ENCODE assay signal across 9 cellular contexts in the genomic region with DNA sequence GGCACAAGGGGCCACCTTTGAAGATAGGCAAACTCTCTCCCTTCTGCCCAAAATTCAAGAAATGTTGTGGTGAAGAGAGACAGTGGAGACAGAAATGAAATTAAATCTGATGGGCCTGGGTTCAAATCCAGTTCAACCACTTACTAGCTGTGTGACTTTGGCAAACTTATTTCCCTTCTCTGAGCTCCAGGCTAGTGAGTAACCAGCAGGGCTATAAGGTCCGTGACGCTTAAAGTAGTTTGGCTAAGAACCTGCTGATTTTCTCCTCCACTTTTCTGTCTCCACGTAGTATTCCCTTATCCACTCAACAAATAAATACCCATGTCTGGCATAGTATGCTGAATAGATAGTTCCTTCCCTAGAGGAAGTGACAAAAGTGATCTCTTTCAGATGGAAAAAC. TPM values are rescaled to one million over a fixed set of nuclear protein-coding genes. Genes with fewer than 3 reads are reported as not detected.
DNase-seq lines count a peak whose midpoint lies in the region; ATAC-seq and FAIRE-seq lines count a peak whose summit lies in the region.
"Had no signal": no experiment of that assay in that cellular context is flagged by ENCODE, and none has a peak within 500 bp of the region (broad histone marks: within the 10 kb centered on the region; RNA-seq: fewer than 3 reads in every experiment).

No MANE protein-coding gene starts in this region.

- H3K9me3 Mint-ChIP-seq in activated T-cell treated with anti-CD3 and anti-CD28 coated beads, Interleukin-2, amount 50 U/mL, for 24 hours = no peaks in the 10 kb centered on the region
- H3K9me3 Mint-ChIP-seq in activated T-helper 17 cell treated with anti-CD3 and anti-CD28 coated beads, Interleukin-2, amount 50 U/mL, for 72 hours = no peaks in the 10 kb centered on the region

- H3K36me3 Mint-ChIP-seq in activated T-cell treated with anti-CD3 and anti-CD28 coated beads, Interleukin-2, amount 50 U/mL, for 24 hours (ENCODE audit: low read depth) = peaks cover 59% of the 10 kb centered on the region
- peaks cover 73% of the 10 kb centered on the region for H3K36me3 Mint-ChIP-seq in activated T-helper 17 cell treated with anti-CD3 and anti-CD28 coated beads, Interleukin-2, amount 50 U/mL, for 72 hours (ENCODE audit: low read depth)

- peak overlapping the region; percentile 90 for H3K4me3 ChIP-seq in iPS-18c (ENCODE audit: insufficient read depth, low read depth, low read length)

- peak overlapping the region; percentile 96 for H3K27ac Mint-ChIP-seq in activated T-cell treated with anti-CD3 and anti-CD28 coated beads, Interleukin-2, amount 50 U/mL, for 24 hours
- peak overlapping the region; percentile 92 for H3K27ac Mint-ChIP-seq in activated T-helper 17 cell treated with anti-CD3 and anti-CD28 coated beads, Interleukin-2, amount 50 U/mL, for 72 hours

- DNase-seq in activated T-cell treated with anti-CD3 and anti-CD28 coated beads, Interleukin-2, amount 50 U/mL, for 24 hours = no peak
- no peak for DNase-seq in activated T-cell treated with anti-CD3 and anti-CD28 coated beads, Interleukin-2, amount 50 U/mL, for 48 hours
- DNase-seq in SIG-M5 treated with dmso at 0.1 percent for 504 hours (lab: John Stamatoyannopoulos, UW; ENCODE audit: unreplicated experiment) = no peak
- DNase-seq in RCC 7860 (ENCODE audit: low spot score) = no peak
- DNase-seq: kidney had no signal

- FAIRE-seq in RCC 7860 (lab: Jason Lieb, UNC) = no peak
- FAIRE-seq: kidney had no signal

- peaks cover 65% of the 10 kb centered on the region for H3K4me1 Mint-ChIP-seq in activated T-cell treated with anti-CD3 and anti-CD28 coated beads, Interleukin-2, amount 50 U/mL, for 24 hours (ENCODE audit: low read depth)
- peaks cover 31% of the 10 kb centered on the region for H3K4me1 Mint-ChIP-seq in activated T-helper 17 cell treated with anti-CD3 and anti-CD28 coated beads, Interleukin-2, amount 50 U/mL, for 72 hours

- peak overlapping the region; percentile 78 for H3K27ac ChIP-seq in temporal lobe (ENCODE audit: low read depth, low read length)

- H3K9me3 ChIP-seq in iPS-18c (ENCODE audit: control insufficient read depth, insufficient read depth, low read length) = no peaks in the 10 kb centered on the region

- H3K4me3 Mint-ChIP-seq in activated T-cell treated with anti-CD3 and anti-CD28 coated beads, Interleukin-2, amount 50 U/mL, for 24 hours = peak overlapping the region; percentile 96
- peak overlapping the region; percentile 91 for H3K4me3 Mint-ChIP-seq in activated T-helper 17 cell treated with anti-CD3 and anti-CD28 coated beads, Interleukin-2, amount 50 U/mL, for 72 hours

- H3K27me3 Mint-ChIP-seq in activated T-cell treated with anti-CD3 and anti-CD28 coated beads, Interleukin-2, amount 50 U/mL, for 24 hours = peaks cover 2% of the 10 kb centered on the region
- H3K27me3 Mint-ChIP-seq in activated T-helper 17 cell treated with anti-CD3 and anti-CD28 coated beads, Interleukin-2, amount 50 U/mL, for 72 hours = no peaks in the 10 kb centered on the region

- ATAC-seq in activated T-helper 17 cell treated with anti-CD3 and anti-CD28 coated beads, Interleukin-2, amount 50 U/mL, for 72 hours (replicated peaks) = no peak
- no peak for ATAC-seq in HG03139 (IDR thresholded peaks at IDR 0.05; ENCODE audit: unreplicated experiment)

RNA-seq across cellular contexts. Expression of gene SLC2A1, which starts 1.9 kb away (rescaled TPM):
- 100 to 1,000 TPM; 217 to 280 TPM for total RNA-seq in activated T-helper 17 cell treated with anti-CD3 and anti-CD28 coated beads, Interleukin-2, amount 50 U/mL, for 72 hours
- 44.0 TPM for total RNA-seq in temporal lobe
